1 cellular context compared by ENCODE assay signal in the genomic region with DNA sequence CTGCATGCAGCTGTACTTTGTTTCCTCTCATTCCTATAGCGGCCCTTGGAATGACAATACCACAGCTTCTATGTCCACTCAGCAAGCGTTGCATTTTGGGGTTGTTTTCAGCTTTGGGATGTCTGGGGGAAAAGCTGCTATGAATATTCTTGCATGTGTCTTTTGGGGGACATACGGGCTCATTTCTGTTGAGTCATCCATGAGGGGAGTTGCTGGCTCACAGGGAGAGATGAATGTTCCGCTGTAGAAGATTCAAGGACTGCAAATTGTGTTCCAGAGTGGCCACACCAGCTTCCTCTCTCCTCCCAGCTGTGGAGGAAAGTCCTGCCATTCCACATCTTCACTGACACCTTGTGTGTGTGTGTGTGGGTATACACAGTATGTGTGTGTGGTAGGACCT.
A peak's percentile ranks its signal among the peaks of the same experiment; 100 is the strongest.
TF ChIP-seq lines count a peak whose summit lies in the region.

No MANE protein-coding gene starts in this region.

TF ChIP-seq in K562, 482 proteins besides CTCF, POLR2A, EP300 and RAD21 (continues in another document):
- TF ChIP-seq MAFG (tag; conservative IDR thresholded peaks at IDR 0.05) = peak; percentile 64
- TF ChIP-seq, protein P1, sequence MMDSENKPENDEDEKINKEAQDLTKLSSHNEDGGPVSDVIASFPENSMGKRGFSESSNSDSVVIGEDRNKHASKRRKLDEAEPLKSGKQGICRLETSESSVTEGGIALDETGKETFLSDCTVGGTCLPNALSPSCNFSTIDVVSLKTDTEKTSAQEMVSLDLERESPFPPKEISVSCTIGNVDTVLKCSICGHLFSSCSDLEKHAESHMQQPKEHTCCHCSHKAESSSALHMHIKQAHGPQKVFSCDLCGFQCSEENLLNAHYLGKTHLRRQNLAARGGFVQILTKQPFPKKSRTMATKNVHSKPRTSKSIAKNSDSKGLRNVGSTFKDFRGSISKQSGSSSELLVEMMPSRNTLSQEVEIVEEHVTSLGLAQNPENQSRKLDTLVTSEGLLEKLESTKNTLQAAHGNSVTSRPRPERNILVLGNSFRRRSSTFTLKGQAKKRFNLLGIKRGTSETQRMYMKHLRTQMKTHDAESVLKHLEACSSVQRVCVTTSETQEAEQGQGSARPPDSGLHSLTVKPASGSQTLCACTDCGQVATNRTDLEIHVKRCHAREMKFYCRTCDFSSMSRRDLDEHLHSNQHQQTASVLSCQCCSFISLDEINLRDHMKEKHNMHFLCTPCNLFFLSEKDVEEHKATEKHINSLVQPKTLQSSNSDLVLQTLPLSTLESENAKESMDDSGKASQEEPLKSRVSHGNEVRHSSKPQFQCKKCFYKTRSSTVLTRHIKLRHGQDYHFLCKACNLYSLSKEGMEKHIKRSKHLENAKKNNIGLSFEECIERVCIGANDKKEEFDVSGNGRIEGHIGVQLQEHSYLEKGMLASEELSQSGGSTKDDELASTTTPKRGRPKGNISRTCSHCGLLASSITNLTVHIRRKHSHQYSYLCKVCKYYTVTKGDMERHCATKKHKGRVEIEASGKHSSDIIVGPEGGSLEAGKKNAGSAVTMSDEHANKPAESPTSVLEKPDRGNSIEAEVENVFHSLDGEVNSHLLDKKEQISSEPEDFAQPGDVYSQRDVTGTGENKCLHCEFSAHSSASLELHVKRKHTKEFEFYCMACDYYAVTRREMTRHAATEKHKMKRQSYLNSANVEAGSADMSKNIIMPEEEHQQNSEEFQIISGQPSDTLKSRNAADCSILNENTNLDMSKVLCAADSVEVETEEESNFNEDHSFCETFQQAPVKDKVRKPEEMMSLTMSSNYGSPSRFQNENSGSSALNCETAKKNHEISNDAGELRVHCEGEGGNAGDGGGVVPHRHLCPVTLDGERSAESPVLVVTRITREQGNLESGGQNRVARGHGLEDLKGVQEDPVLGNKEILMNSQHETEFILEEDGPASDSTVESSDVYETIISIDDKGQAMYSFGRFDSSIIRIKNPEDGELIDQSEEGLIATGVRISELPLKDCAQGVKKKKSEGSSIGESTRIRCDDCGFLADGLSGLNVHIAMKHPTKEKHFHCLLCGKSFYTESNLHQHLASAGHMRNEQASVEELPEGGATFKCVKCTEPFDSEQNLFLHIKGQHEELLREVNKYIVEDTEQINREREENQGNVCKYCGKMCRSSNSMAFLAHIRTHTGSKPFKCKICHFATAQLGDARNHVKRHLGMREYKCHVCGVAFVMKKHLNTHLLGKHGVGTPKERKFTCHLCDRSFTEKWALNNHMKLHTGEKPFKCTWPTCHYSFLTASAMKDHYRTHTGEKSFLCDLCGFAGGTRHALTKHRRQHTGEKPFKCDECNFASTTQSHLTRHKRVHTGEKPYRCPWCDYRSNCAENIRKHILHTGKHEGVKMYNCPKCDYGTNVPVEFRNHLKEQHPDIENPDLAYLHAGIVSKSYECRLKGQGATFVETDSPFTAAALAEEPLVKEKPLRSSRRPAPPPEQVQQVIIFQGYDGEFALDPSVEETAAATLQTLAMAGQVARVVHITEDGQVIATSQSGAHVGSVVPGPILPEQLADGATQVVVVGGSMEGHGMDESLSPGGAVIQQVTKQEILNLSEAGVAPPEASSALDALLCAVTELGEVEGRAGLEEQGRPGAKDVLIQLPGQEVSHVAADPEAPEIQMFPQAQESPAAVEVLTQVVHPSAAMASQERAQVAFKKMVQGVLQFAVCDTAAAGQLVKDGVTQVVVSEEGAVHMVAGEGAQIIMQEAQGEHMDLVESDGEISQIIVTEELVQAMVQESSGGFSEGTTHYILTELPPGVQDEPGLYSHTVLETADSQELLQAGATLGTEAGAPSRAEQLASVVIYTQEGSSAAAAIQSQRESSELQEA (IDR thresholded peaks at IDR 0.05; ENCODE audit: low read depth) = no peak
- TF ChIP-seq POLR2AphosphoS5 (IDR thresholded peaks at IDR 0.05; ENCODE audit: control insufficient read depth, insufficient read depth, low read depth, low read length) = no peak
- no peak for TF ChIP-seq MCM7 (IDR thresholded peaks at IDR 0.05)
- no peak for TF ChIP-seq ZKSCAN8 (CRISPR knock-in tag; IDR thresholded peaks at IDR 0.05)
- TF ChIP-seq ZNF584 (CRISPR knock-in tag; IDR thresholded peaks at IDR 0.05; ENCODE audit: low read depth) = no peak
- TF ChIP-seq, protein P2, sequence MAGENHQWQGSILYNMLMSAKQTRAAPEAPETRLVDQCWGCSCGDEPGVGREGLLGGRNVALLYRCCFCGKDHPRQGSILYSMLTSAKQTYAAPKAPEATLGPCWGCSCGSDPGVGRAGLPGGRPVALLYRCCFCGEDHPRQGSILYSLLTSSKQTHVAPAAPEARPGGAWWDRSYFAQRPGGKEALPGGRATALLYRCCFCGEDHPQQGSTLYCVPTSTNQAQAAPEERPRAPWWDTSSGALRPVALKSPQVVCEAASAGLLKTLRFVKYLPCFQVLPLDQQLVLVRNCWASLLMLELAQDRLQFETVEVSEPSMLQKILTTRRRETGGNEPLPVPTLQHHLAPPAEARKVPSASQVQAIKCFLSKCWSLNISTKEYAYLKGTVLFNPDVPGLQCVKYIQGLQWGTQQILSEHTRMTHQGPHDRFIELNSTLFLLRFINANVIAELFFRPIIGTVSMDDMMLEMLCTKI (IDR thresholded peaks at IDR 0.05; ENCODE audit: partially characterized antibody) = no peak
- no peak for TF ChIP-seq POLR2B (IDR thresholded peaks at IDR 0.05; ENCODE audit: low read depth, partially characterized antibody)
- TF ChIP-seq, protein P3, sequence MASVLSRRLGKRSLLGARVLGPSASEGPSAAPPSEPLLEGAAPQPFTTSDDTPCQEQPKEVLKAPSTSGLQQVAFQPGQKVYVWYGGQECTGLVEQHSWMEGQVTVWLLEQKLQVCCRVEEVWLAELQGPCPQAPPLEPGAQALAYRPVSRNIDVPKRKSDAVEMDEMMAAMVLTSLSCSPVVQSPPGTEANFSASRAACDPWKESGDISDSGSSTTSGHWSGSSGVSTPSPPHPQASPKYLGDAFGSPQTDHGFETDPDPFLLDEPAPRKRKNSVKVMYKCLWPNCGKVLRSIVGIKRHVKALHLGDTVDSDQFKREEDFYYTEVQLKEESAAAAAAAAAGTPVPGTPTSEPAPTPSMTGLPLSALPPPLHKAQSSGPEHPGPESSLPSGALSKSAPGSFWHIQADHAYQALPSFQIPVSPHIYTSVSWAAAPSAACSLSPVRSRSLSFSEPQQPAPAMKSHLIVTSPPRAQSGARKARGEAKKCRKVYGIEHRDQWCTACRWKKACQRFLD (CRISPR knock-in tag; IDR thresholded peaks at IDR 0.05) = no peak
- peak; percentile 52 for TF ChIP-seq ZNF316 (IDR thresholded peaks at IDR 0.05)
- TF ChIP-seq GTF2E2 (tag; IDR thresholded peaks at IDR 0.05) = no peak
- TF ChIP-seq, protein P4, sequence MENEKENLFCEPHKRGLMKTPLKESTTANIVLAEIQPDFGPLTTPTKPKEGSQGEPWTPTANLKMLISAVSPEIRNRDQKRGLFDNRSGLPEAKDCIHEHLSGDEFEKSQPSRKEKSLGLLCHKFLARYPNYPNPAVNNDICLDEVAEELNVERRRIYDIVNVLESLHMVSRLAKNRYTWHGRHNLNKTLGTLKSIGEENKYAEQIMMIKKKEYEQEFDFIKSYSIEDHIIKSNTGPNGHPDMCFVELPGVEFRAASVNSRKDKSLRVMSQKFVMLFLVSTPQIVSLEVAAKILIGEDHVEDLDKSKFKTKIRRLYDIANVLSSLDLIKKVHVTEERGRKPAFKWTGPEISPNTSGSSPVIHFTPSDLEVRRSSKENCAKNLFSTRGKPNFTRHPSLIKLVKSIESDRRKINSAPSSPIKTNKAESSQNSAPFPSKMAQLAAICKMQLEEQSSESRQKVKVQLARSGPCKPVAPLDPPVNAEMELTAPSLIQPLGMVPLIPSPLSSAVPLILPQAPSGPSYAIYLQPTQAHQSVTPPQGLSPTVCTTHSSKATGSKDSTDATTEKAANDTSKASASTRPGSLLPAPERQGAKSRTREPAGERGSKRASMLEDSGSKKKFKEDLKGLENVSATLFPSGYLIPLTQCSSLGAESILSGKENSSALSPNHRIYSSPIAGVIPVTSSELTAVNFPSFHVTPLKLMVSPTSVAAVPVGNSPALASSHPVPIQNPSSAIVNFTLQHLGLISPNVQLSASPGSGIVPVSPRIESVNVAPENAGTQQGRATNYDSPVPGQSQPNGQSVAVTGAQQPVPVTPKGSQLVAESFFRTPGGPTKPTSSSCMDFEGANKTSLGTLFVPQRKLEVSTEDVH (IDR thresholded peaks at IDR 0.05; ENCODE audit: low read depth, partially characterized antibody) = no peak
- no peak for TF ChIP-seq ZNF75A (CRISPR knock-in tag; IDR thresholded peaks at IDR 0.05)
- no peak for TF ChIP-seq ETV1 (tag; conservative IDR thresholded peaks at IDR 0.05; ENCODE audit: low read depth)
- TF ChIP-seq, protein P5, sequence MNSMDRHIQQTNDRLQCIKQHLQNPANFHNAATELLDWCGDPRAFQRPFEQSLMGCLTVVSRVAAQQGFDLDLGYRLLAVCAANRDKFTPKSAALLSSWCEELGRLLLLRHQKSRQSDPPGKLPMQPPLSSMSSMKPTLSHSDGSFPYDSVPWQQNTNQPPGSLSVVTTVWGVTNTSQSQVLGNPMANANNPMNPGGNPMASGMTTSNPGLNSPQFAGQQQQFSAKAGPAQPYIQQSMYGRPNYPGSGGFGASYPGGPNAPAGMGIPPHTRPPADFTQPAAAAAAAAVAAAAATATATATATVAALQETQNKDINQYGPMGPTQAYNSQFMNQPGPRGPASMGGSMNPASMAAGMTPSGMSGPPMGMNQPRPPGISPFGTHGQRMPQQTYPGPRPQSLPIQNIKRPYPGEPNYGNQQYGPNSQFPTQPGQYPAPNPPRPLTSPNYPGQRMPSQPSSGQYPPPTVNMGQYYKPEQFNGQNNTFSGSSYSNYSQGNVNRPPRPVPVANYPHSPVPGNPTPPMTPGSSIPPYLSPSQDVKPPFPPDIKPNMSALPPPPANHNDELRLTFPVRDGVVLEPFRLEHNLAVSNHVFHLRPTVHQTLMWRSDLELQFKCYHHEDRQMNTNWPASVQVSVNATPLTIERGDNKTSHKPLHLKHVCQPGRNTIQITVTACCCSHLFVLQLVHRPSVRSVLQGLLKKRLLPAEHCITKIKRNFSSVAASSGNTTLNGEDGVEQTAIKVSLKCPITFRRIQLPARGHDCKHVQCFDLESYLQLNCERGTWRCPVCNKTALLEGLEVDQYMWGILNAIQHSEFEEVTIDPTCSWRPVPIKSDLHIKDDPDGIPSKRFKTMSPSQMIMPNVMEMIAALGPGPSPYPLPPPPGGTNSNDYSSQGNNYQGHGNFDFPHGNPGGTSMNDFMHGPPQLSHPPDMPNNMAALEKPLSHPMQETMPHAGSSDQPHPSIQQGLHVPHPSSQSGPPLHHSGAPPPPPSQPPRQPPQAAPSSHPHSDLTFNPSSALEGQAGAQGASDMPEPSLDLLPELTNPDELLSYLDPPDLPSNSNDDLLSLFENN (IDR thresholded peaks at IDR 0.05; ENCODE audit: low read depth in 2 of 2, low read length in 2 of 2) = no peak
- no peak for TF ChIP-seq MBD2 (IDR thresholded peaks at IDR 0.05; ENCODE audit: borderline replicate concordance, low read depth)
- TF ChIP-seq, protein P6, sequence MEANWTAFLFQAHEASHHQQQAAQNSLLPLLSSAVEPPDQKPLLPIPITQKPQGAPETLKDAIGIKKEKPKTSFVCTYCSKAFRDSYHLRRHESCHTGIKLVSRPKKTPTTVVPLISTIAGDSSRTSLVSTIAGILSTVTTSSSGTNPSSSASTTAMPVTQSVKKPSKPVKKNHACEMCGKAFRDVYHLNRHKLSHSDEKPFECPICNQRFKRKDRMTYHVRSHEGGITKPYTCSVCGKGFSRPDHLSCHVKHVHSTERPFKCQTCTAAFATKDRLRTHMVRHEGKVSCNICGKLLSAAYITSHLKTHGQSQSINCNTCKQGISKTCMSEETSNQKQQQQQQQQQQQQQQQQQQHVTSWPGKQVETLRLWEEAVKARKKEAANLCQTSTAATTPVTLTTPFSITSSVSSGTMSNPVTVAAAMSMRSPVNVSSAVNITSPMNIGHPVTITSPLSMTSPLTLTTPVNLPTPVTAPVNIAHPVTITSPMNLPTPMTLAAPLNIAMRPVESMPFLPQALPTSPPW (CRISPR knock-in tag; IDR thresholded peaks at IDR 0.05) = no peak
- TF ChIP-seq, protein P7, sequence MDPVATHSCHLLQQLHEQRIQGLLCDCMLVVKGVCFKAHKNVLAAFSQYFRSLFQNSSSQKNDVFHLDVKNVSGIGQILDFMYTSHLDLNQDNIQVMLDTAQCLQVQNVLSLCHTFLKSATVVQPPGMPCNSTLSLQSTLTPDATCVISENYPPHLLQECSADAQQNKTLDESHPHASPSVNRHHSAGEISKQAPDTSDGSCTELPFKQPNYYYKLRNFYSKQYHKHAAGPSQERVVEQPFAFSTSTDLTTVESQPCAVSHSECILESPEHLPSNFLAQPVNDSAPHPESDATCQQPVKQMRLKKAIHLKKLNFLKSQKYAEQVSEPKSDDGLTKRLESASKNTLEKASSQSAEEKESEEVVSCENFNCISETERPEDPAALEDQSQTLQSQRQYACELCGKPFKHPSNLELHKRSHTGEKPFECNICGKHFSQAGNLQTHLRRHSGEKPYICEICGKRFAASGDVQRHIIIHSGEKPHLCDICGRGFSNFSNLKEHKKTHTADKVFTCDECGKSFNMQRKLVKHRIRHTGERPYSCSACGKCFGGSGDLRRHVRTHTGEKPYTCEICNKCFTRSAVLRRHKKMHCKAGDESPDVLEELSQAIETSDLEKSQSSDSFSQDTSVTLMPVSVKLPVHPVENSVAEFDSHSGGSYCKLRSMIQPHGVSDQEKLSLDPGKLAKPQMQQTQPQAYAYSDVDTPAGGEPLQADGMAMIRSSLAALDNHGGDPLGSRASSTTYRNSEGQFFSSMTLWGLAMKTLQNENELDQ (CRISPR knock-in tag; IDR thresholded peaks at IDR 0.05; ENCODE audit: borderline replicate concordance) = no peak
- TF ChIP-seq MAZ (CRISPR knock-in tag; conservative IDR thresholded peaks at IDR 0.05 in 1 of 2, IDR thresholded peaks at IDR 0.05 in 1 of 2) = no peak
- no peak for TF ChIP-seq ERF (CRISPR knock-in tag; IDR thresholded peaks at IDR 0.05)
- TF ChIP-seq ETV5 (CRISPR knock-in tag; IDR thresholded peaks at IDR 0.05; ENCODE audit: low read depth) = no peak
- no peak for TF ChIP-seq RBM34 (IDR thresholded peaks at IDR 0.05; ENCODE audit: borderline replicate concordance, insufficient read depth, low read length)
- peak; percentile 67 for TF ChIP-seq C11orf30 (IDR thresholded peaks at IDR 0.05; ENCODE audit: low read depth)
- no peak for TF ChIP-seq ZNF354B (CRISPR knock-in tag; IDR thresholded peaks at IDR 0.05)
- peak; percentile 76 for TF ChIP-seq NFE2 (IDR thresholded peaks at IDR 0.05; ENCODE audit: low read depth)
- no peak for TF ChIP-seq ZSCAN32 (CRISPR knock-in tag; IDR thresholded peaks at IDR 0.05)
- TF ChIP-seq FOXA3 (CRISPR knock-in tag; conservative IDR thresholded peaks at IDR 0.05 in 1 of 2, IDR thresholded peaks at IDR 0.05 in 1 of 2) = no peak
- TF ChIP-seq MXI1 (IDR thresholded peaks at IDR 0.05; ENCODE audit: low read depth, low read length) = no peak
- no peak for TF ChIP-seq TAF7 (tag; IDR thresholded peaks at IDR 0.05)
- no peak for TF ChIP-seq ILK (tag; IDR thresholded peaks at IDR 0.05; ENCODE audit: borderline replicate concordance, low read depth)
- no peak for TF ChIP-seq ILF3 (IDR thresholded peaks at IDR 0.05; ENCODE audit: borderline replicate concordance)
- TF ChIP-seq FOXK1 (CRISPR knock-in tag; IDR thresholded peaks at IDR 0.05; ENCODE audit: borderline replicate concordance) = no peak
- no peak for TF ChIP-seq HNRNPL (IDR thresholded peaks at IDR 0.05; ENCODE audit: low read depth, low read length)
- TF ChIP-seq GTF2A2 (tag; IDR thresholded peaks at IDR 0.05) = no peak
- no peak for TF ChIP-seq PRPF4 (IDR thresholded peaks at IDR 0.05; ENCODE audit: insufficient read depth, low read depth, low read length, poor library complexity, severe bottlenecking)
- TF ChIP-seq GTF2F1 (IDR thresholded peaks at IDR 0.05; ENCODE audit: low read depth, low read length) = no peak
- no peak for TF ChIP-seq EGR1 (conservative IDR thresholded peaks at IDR 0.05)
